ENCODE assay signal across 9 cellular contexts in genomic region chr6:2970034-2970685, GRCh38. TPM values are rescaled to one million over a fixed set of nuclear protein-coding genes. Genes with fewer than 3 reads are reported as not detected.
DNase-seq lines count a peak whose midpoint lies in the region; ATAC-seq and TF ChIP-seq lines count a peak whose summit lies in the region.
"Had no signal": no experiment of that assay in that cellular context is flagged by ENCODE, and none has a peak within 500 bp of the region (broad histone marks: within the 10 kb centered on the region; RNA-seq: fewer than 3 reads in every experiment).

No MANE protein-coding gene starts in this region.

- peak overlapping the region; percentile 81; the same call in 1 of the 2 replicates for H3K4me2 ChIP-seq in MM.1S (ENCODE audit: low read depth, low read length)

- DNase-seq in MM.1S: no peak
- DNase-seq in coronary artery (ENCODE audit: low spot score): no peak
- DNase-seq in naive thymus-derived CD8-positive, alpha-beta T cell: no peak
- DNase-seq in cerebellar nuclear complex (lab: John Stamatoyannopoulos, UW): no peak
- no peak for DNase-seq in pons (ENCODE audit: low spot score)
- no peak for DNase-seq in NCI-H1436 treated with DMSO at 0.1 percent for 48 hours (lab: John Stamatoyannopoulos, UW)

- peak overlapping the region; percentile 82 for H3K27ac ChIP-seq in ACC112 (ENCODE audit: low read depth, low read length)
- no peak overlapping the region for H3K27ac ChIP-seq in MM.1S (ENCODE audit: low read length)
- H3K27ac ChIP-seq in coronary artery: peak overlapping the region; percentile 99

- POLR2A ChIA-PET in naive thymus-derived CD8-positive, alpha-beta T cell (lab: Charles Lee): interaction anchor here (0.8 to 2.5 kb wide), 4 partner anchors 13 to 33 kb away, joined by 3 to 41 read pairs (median 7); no protein-coding TSS in a partner anchor

- peak overlapping the region; percentile 84 to 94 (median 90) for H3K4me3 Mint-ChIP-seq in naive thymus-derived CD8-positive, alpha-beta T cell

- peak overlapping the region; percentile 73 to 96 (median 92) for H3K27ac Mint-ChIP-seq in naive thymus-derived CD8-positive, alpha-beta T cell

- TF ChIP-seq CTCF in MM.1S (IDR thresholded peaks at IDR 0.05; ENCODE audit: low read length) (no peak), coronary artery (IDR thresholded peaks at IDR 0.05) (no peak)

- H3K9me2 ChIP-seq in MM.1S (replicated peaks; ENCODE audit: insufficient read depth, low read length): no peaks in the 10 kb centered on the region

- H3K79me2 ChIP-seq in ACC112 (ENCODE audit: control insufficient read depth, insufficient read depth, low read length, unreplicated experiment): peaks cover 59% of the 10 kb centered on the region
- H3K79me2 ChIP-seq in MM.1S (ENCODE audit: low read length): no peaks in the 10 kb centered on the region

- no peak for ATAC-seq in naive thymus-derived CD8-positive, alpha-beta T cell
- no peak for ATAC-seq in GM19397 (IDR thresholded peaks at IDR 0.05; ENCODE audit: unreplicated experiment)

- H2AFZ ChIP-seq in ACC112 (ENCODE audit: low read length, unreplicated experiment) (no peak overlapping the region), MM.1S (ENCODE audit: low read length) (no peak overlapping the region)

- peaks cover 0 to 7% (median 0%) of the 10 kb centered on the region in 5 donors for H3K27me3 Mint-ChIP-seq in naive thymus-derived CD8-positive, alpha-beta T cell

- H3K9ac ChIP-seq in MM.1S (ENCODE audit: low read length): no peak overlapping the region

- H3K4me3 ChIP-seq in ACC112 (ENCODE audit: low read depth, low read length): peak overlapping the region; percentile 86
- H3K4me3 ChIP-seq in MM.1S (ENCODE audit: low read length): peak overlapping the region; percentile 55; the same call in 1 of the 2 replicates
- H3K4me3 ChIP-seq in coronary artery: peak overlapping the region; percentile 85

- no peaks in the 10 kb centered on the region for H3F3A ChIP-seq in MM.1S (ENCODE audit: insufficient read depth, low read length)

- no peaks in the 10 kb centered on the region for H3K9me3 ChIP-seq in MM.1S (replicated peaks; ENCODE audit: insufficient read depth, low read length)
- H3K9me3 ChIP-seq: mucosa of descending colon had no signal

- H4K20me1 ChIP-seq in MM.1S (ENCODE audit: insufficient read depth, low read length): no peaks in the 10 kb centered on the region

- H3K9me3 Mint-ChIP-seq in naive thymus-derived CD8-positive, alpha-beta T cell: no peaks in the 10 kb centered on the region

- H3K4me1 ChIP-seq in ACC112 (ENCODE audit: control insufficient read depth, insufficient read depth, low read length, unreplicated experiment) (peaks cover 16% of the 10 kb centered on the region), MM.1S (ENCODE audit: low read length) (no peaks in the 10 kb centered on the region)

- no peaks in the 10 kb centered on the region for H3K36me3 Mint-ChIP-seq in naive thymus-derived CD8-positive, alpha-beta T cell

- no peaks in the 10 kb centered on the region for H3K36me3 ChIP-seq in ACC112 (ENCODE audit: insufficient read depth, low read length)
- H3K36me3 ChIP-seq in MM.1S (replicated peaks; ENCODE audit: insufficient read depth, low read length): no peaks in the 10 kb centered on the region

- peaks cover 26 to 72% (median 52%) of the 10 kb centered on the region in 4 donors for H3K4me1 Mint-ChIP-seq in naive thymus-derived CD8-positive, alpha-beta T cell

- H3K27me3 ChIP-seq in ACC112 (ENCODE audit: insufficient read depth, low read length) (no peaks in the 10 kb centered on the region), MM.1S (replicated peaks; ENCODE audit: insufficient read depth, low read length) (no peaks in the 10 kb centered on the region)

RNA-seq across cellular contexts. Expression of gene SERPINB6, which starts 1.2 kb away (rescaled TPM):
- 100 to 1,000 TPM; 125 to 134 TPM for total RNA-seq in naive thymus-derived CD8-positive, alpha-beta T cell
- 100 to 1,000 TPM; 128 to 152 (median 141) TPM for polyA plus RNA-seq in naive thymus-derived CD8-positive, alpha-beta T cell

RNA-seq across cellular contexts. Expression of gene NQO2, which starts 29.5 kb away (rescaled TPM):
- total RNA-seq in naive thymus-derived CD8-positive, alpha-beta T cell: 10 to 100 TPM; 21.0 to 21.4 TPM
- polyA plus RNA-seq in naive thymus-derived CD8-positive, alpha-beta T cell: 10 to 100 TPM; 37.9 to 48.1 (median 39.0) TPM
